ENCODE assay signal across 8 cellular contexts in the genomic region with DNA sequence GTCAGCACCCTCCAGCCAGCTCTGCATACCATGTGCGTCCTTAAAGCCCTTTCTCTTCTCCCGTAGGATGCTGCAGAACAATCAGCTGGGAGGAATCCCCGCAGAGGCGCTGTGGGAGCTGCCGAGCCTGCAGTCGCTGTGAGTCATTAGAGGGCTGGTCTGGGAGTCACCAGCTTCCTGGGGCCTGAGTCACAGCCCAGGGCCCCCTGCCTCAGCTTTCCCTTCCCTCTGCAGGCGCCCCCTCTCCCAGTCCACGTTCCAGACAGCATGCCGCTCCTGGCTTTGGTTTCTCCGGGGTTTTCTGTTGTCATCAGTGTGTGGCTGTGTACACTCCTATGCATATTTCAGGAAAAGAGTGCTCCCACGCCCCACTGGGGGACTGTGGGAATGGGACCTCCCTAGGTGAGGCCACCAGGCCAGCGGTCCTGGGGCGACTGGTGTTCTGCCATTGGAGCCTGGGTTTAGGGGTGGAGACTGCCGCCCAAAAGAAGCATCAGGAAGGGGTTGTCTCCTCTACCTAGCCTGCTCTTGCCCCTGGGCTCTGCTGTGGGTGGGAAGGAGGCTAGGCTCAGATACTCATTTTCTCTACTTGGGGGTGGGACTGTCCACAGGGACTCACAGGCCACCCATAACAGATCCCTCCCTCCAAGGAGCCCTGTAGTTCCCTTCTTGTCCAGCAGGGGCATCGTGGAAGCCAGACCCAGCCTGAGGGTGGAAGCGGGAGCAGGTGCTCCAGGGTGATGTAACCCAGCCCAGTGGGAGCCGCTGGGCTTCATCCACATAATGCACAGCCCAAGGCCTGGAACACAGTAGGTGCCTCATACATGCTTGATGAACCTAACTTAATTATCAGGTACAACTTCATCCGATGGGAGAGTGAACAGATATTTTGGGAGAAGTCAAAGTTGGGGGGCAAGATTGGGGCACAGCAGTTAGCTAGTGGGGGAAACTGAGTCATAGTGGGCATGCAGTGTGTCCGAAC. TPM values are rescaled to one million over a fixed set of nuclear protein-coding genes. Genes with fewer than 3 reads are reported as not detected.
DNase-seq lines count a peak whose midpoint lies in the region; ATAC-seq and TF ChIP-seq lines count a peak whose summit lies in the region.

No MANE protein-coding gene starts in this region.

- DNase-seq in DND-41 (peak; percentile 78), NCI-H82 (lab: John Stamatoyannopoulos, UW) (peak; percentile 91), endothelial cell (ENCODE audit: low spot score) (peak; percentile 90), naive B cell (peak; percentile 33)
- DNase-seq in activated CD8-positive, alpha-beta T cell treated with anti-CD3 and anti-CD28 coated beads, Interleukin-2, amount 10 ng/mL, durations not matched to agents 7 days and 5 days = peak; percentile 74
- peak; percentile 24 to 38 for DNase-seq in stimulated activated CD8-positive, alpha-beta memory T cell treated with anti-CD3 and anti-CD28 coated beads, Interleukin-7, amount 100 ng/mL, for 4 hours (ENCODE audit: low read depth in 2 of 2)

- no peak overlapping the region for H3K4me3 Mint-ChIP-seq in activated CD8-positive, alpha-beta T cell treated with anti-CD3 and anti-CD28 coated beads, Interleukin-2, amount 10 ng/mL, durations not matched to agents 7 days and 5 days
- H3K4me3 Mint-ChIP-seq in endothelial cell (ENCODE audit: unreplicated experiment) = no peak overlapping the region
- peak overlapping the region in 1 of 8 donors; percentile 29 for H3K4me3 Mint-ChIP-seq in naive B cell

- H3K27ac Mint-ChIP-seq in activated CD8-positive, alpha-beta T cell treated with anti-CD3 and anti-CD28 coated beads, Interleukin-2, amount 10 ng/mL, durations not matched to agents 7 days and 5 days = no peak overlapping the region
- H3K27ac Mint-ChIP-seq in endothelial cell (ENCODE audit: unreplicated experiment) (no peak overlapping the region), naive B cell (peak overlapping the region in 1 of 6 donors; percentile 62)

- H3K4me1 ChIP-seq in DND-41 (ENCODE audit: insufficient read depth, low read length) = no peaks in the 10 kb centered on the region

- no peaks in the 10 kb centered on the region for H3K36me3 ChIP-seq in DND-41 (ENCODE audit: insufficient read depth, low read length)

- no peak overlapping the region for H3K4me3 ChIP-seq in DND-41 (ENCODE audit: low read depth in 1 of 2, low read length in 2 of 2)

- H3K9ac ChIP-seq in DND-41 (ENCODE audit: low read depth, low read length) = no peak overlapping the region

- TF ChIP-seq CTCF in DND-41 (IDR thresholded peaks at IDR 0.05; ENCODE audit: borderline replicate concordance, extremely low read depth, low read length, poor library complexity, severe bottlenecking) (peak; percentile 91), endothelial cell (IDR thresholded peaks at IDR 0.05; ENCODE audit: unreplicated experiment) (peak; percentile 97)

- no peaks in the 10 kb centered on the region for H3K36me3 Mint-ChIP-seq in activated CD8-positive, alpha-beta T cell treated with anti-CD3 and anti-CD28 coated beads, Interleukin-2, amount 10 ng/mL, durations not matched to agents 7 days and 5 days (ENCODE audit: low read depth)
- H3K36me3 Mint-ChIP-seq in endothelial cell (ENCODE audit: low read depth, unreplicated experiment) = no peaks in the 10 kb centered on the region
- no peaks in the 10 kb centered on the region for H3K36me3 Mint-ChIP-seq in naive B cell

- H3K27me3 Mint-ChIP-seq in activated CD8-positive, alpha-beta T cell treated with anti-CD3 and anti-CD28 coated beads, Interleukin-2, amount 10 ng/mL, durations not matched to agents 7 days and 5 days (ENCODE audit: low read depth) = peaks cover 18% of the 10 kb centered on the region
- H3K27me3 Mint-ChIP-seq in endothelial cell (ENCODE audit: unreplicated experiment) (peaks cover 2% of the 10 kb centered on the region), naive B cell (peaks cover 24 to 29% (median 27%) of the 10 kb centered on the region in 3 donors)

- H4K20me1 ChIP-seq in DND-41 (ENCODE audit: insufficient read depth, low read length) = peaks cover 6% of the 10 kb centered on the region

- CTCF ChIA-PET in activated CD8-positive, alpha-beta T cell treated with anti-CD3 and anti-CD28 coated beads, Interleukin-2, amount 10 ng/mL, durations not matched to agents 7 days and 5 days (lab: Charles Lee) = interaction anchor here (0.8 to 1.4 kb wide), 6 partner anchors 11 to 46 kb away, joined by 3 to 5 read pairs (median 3); no protein-coding TSS in a partner anchor

- no peak overlapping the region for H3K27ac ChIP-seq in DND-41 (ENCODE audit: low read length)

- H3K27me3 ChIP-seq in DND-41 (ENCODE audit: insufficient read depth, low read length, poor library complexity) = peaks cover 11% of the 10 kb centered on the region

- no peak overlapping the region for H2AFZ ChIP-seq in DND-41 (ENCODE audit: low read depth, low read length)

- POLR2A ChIA-PET in activated CD8-positive, alpha-beta T cell treated with anti-CD3 and anti-CD28 coated beads, Interleukin-2, amount 10 ng/mL, durations not matched to agents 7 days and 5 days (lab: Charles Lee) = no interaction called here

- no peaks in the 10 kb centered on the region for H3K9me3 Mint-ChIP-seq in activated CD8-positive, alpha-beta T cell treated with anti-CD3 and anti-CD28 coated beads, Interleukin-2, amount 10 ng/mL, durations not matched to agents 7 days and 5 days (ENCODE audit: insufficient read depth)
- H3K9me3 Mint-ChIP-seq in endothelial cell (ENCODE audit: unreplicated experiment) (no peaks in the 10 kb centered on the region), naive B cell (peaks cover 0 to 3% (median 0%) of the 10 kb centered on the region in 7 donors)

- peaks cover 10% of the 10 kb centered on the region for H3K4me1 Mint-ChIP-seq in activated CD8-positive, alpha-beta T cell treated with anti-CD3 and anti-CD28 coated beads, Interleukin-2, amount 10 ng/mL, durations not matched to agents 7 days and 5 days (ENCODE audit: low read depth)
- H3K4me1 Mint-ChIP-seq in endothelial cell (ENCODE audit: unreplicated experiment) (no peaks in the 10 kb centered on the region), naive B cell (peaks cover 0 to 3% (median 0%) of the 10 kb centered on the region in 3 donors)

- no peak overlapping the region for H3K4me2 ChIP-seq in DND-41 (ENCODE audit: insufficient read depth, low read length)

- no peaks in the 10 kb centered on the region for H3K79me2 ChIP-seq in DND-41 (ENCODE audit: insufficient read depth, low read length)

- H3K9me3 ChIP-seq in DND-41 (ENCODE audit: insufficient read depth, low read length, severe bottlenecking) = no peaks in the 10 kb centered on the region

- ATAC-seq in DND-41 (ENCODE audit: insufficient read depth, low read depth) (peak; percentile 93), HG03439 (IDR thresholded peaks at IDR 0.05; ENCODE audit: unreplicated experiment) (peak; percentile 71), naive B cell (ENCODE audit: low read depth in 2 of 2) (peak; percentile 66 to 73), GM19035 (IDR thresholded peaks at IDR 0.05; ENCODE audit: unreplicated experiment) (no peak)
- ATAC-seq in activated CD8-positive, alpha-beta T cell treated with anti-CD3 and anti-CD28 coated beads, Interleukin-2, amount 10 ng/mL, durations not matched to agents 7 days and 5 days = peak; percentile 81

RNA-seq across cellular contexts. Expression of a gene that starts 42.5 kb away (rescaled TPM):
- under 1 TPM in 1 of 2 experiments, not detected in 1; 0.08 TPM for total RNA-seq in activated CD8-positive, alpha-beta T cell treated with anti-CD3 and anti-CD28 coated beads, Interleukin-2, amount 10 ng/mL, durations not matched to agents 7 days and 5 days
- total RNA-seq in endothelial cell (ENCODE audit: unreplicated experiment) = 0.23 TPM
- polyA plus RNA-seq in naive B cell (ENCODE audit: low read depth in 6 of 6) = under 1 TPM in 1 of 6 donors, not detected in 5; 0.22 TPM

Comparison
In these comparisons a context has a peak if more than half of its experiments do, and no peak if none do; other contexts are left out.
1. DNase-seq: peak in every context shown above with its lines; median percentile 91 in NCI-H82; 90 in endothelial cell; 78 in DND-41; 74 in activated CD8-positive, alpha-beta T cell treated with anti-CD3 and anti-CD28 coated beads, Interleukin-2, amount 10 ng/mL, durations not matched to agents 7 days and 5 days; 33 in naive B cell; 31 in stimulated activated CD8-positive, alpha-beta memory T cell treated with anti-CD3 and anti-CD28 coated beads, Interleukin-7, amount 100 ng/mL, for 4 hours.